Comparison of ENCODE assay signal across 21 cellular contexts in the genomic region with DNA sequence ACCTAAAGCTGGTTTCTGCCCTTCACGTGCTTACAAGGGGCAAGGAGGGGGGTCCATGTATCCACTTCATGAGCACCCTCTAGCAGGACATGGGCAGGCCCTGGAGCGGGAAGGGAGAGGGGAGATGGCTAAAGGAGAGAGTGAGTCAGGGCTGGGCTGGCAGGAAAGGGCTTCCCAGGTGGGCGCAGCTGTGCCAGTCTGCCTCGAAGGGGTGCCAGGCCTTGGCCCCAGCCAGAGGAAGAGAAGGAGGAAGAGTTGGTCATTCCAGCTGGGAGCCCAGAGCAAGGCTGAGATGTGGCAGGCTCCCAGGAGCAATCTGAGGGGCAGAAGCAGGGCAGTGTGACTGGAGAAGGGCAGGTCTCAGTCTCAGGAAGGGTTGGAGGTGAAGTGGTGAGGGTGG. TPM values are rescaled to one million over a fixed set of nuclear protein-coding genes. Genes with fewer than 3 reads are reported as not detected.
DNase-seq lines count a peak whose midpoint lies in the region; ATAC-seq and TF ChIP-seq lines count a peak whose summit lies in the region.
"Had no signal": no experiment of that assay in that cellular context is flagged by ENCODE, and none has a peak within 500 bp of the region (broad histone marks: within the 10 kb centered on the region; RNA-seq: fewer than 3 reads in every experiment).

No MANE protein-coding gene starts in this region.

- no peak overlapping the region for H3K4me3 Mint-ChIP-seq in CD8-positive, alpha-beta memory T cell
- no peak overlapping the region for H3K4me3 Mint-ChIP-seq in activated T-helper 17 cell treated with anti-CD3 and anti-CD28 coated beads, Interleukin-2, amount 50 U/mL, for 72 hours
- H3K4me3 Mint-ChIP-seq in stimulated activated effector memory CD8-positive, alpha-beta T cell treated with anti-CD3 and anti-CD28 coated beads, Interleukin-12 subunit alpha, Interleukin-12 subunit beta, amount 100 ng/mL, for 72 hours = no peak overlapping the region
- H3K4me3 Mint-ChIP-seq in type B pancreatic cell = no peak overlapping the region

- H3K27ac Mint-ChIP-seq in CD8-positive, alpha-beta memory T cell = peak overlapping the region in 7 of 8 donors; percentile 29 to 90 (median 71)
- H3K27ac Mint-ChIP-seq in activated T-helper 17 cell treated with anti-CD3 and anti-CD28 coated beads, Interleukin-2, amount 50 U/mL, for 72 hours = peak overlapping the region; percentile 91
- peak overlapping the region; percentile 87 for H3K27ac Mint-ChIP-seq in stimulated activated effector memory CD8-positive, alpha-beta T cell treated with anti-CD3 and anti-CD28 coated beads, Interleukin-12 subunit alpha, Interleukin-12 subunit beta, amount 100 ng/mL, for 72 hours
- H3K27ac Mint-ChIP-seq in type B pancreatic cell = no peak overlapping the region

- no peaks in the 10 kb centered on the region for H3K9me3 Mint-ChIP-seq in CD8-positive, alpha-beta memory T cell
- no peaks in the 10 kb centered on the region for H3K9me3 Mint-ChIP-seq in activated T-helper 17 cell treated with anti-CD3 and anti-CD28 coated beads, Interleukin-2, amount 50 U/mL, for 72 hours
- H3K9me3 Mint-ChIP-seq in stimulated activated effector memory CD8-positive, alpha-beta T cell treated with anti-CD3 and anti-CD28 coated beads, Interleukin-12 subunit alpha, Interleukin-12 subunit beta, amount 100 ng/mL, for 72 hours = no peaks in the 10 kb centered on the region
- no peaks in the 10 kb centered on the region for H3K9me3 Mint-ChIP-seq in type B pancreatic cell

- CTCF ChIA-PET in CD8-positive, alpha-beta memory T cell (lab: Charles Lee) = no interaction called here

- no peaks in the 10 kb centered on the region for H3K27me3 Mint-ChIP-seq in CD8-positive, alpha-beta memory T cell
- H3K27me3 Mint-ChIP-seq in activated T-helper 17 cell treated with anti-CD3 and anti-CD28 coated beads, Interleukin-2, amount 50 U/mL, for 72 hours = no peaks in the 10 kb centered on the region
- H3K27me3 Mint-ChIP-seq in type B pancreatic cell = peaks cover 3% of the 10 kb centered on the region

- TF ChIP-seq CTCF in type B pancreatic cell (conservative IDR thresholded peaks at IDR 0.05) = no peak

- no peak overlapping the region for H3K4me3 ChIP-seq in CD8-positive, alpha-beta memory T cell (ENCODE audit: low read length)
- H3K4me3 ChIP-seq: cardiac muscle cell, coronary artery, K562, skin epidermis, stomach, tibial nerve had no signal

- peaks cover 44 to 74% (median 63%) of the 10 kb centered on the region in 3 donors for H3K4me1 Mint-ChIP-seq in CD8-positive, alpha-beta memory T cell
- H3K4me1 Mint-ChIP-seq in activated T-helper 17 cell treated with anti-CD3 and anti-CD28 coated beads, Interleukin-2, amount 50 U/mL, for 72 hours = peaks cover 34% of the 10 kb centered on the region
- H3K4me1 Mint-ChIP-seq in stimulated activated effector memory CD8-positive, alpha-beta T cell treated with anti-CD3 and anti-CD28 coated beads, Interleukin-12 subunit alpha, Interleukin-12 subunit beta, amount 100 ng/mL, for 72 hours = peaks cover 54% of the 10 kb centered on the region
- peaks cover 6% of the 10 kb centered on the region for H3K4me1 Mint-ChIP-seq in type B pancreatic cell (ENCODE audit: unreplicated experiment)

- H3K27ac ChIP-seq in CD8-positive, alpha-beta memory T cell (ENCODE audit: low read depth, low read length) = no peak overlapping the region
- H3K27ac ChIP-seq: cardiac muscle cell, coronary artery, stomach, tibial nerve had no signal

- no peaks in the 10 kb centered on the region for H3K9me3 ChIP-seq in CD8-positive, alpha-beta memory T cell (ENCODE audit: low read length)
- H3K9me3 ChIP-seq: stomach, tibial nerve had no signal

- H3K36me3 Mint-ChIP-seq in CD8-positive, alpha-beta memory T cell = peaks cover 26 to 83% (median 32%) of the 10 kb centered on the region in 3 donors
- H3K36me3 Mint-ChIP-seq in activated T-helper 17 cell treated with anti-CD3 and anti-CD28 coated beads, Interleukin-2, amount 50 U/mL, for 72 hours (ENCODE audit: low read depth) = peaks cover 87% of the 10 kb centered on the region
- peaks cover 69% of the 10 kb centered on the region for H3K36me3 Mint-ChIP-seq in stimulated activated effector memory CD8-positive, alpha-beta T cell treated with anti-CD3 and anti-CD28 coated beads, Interleukin-12 subunit alpha, Interleukin-12 subunit beta, amount 100 ng/mL, for 72 hours
- H3K36me3 Mint-ChIP-seq in type B pancreatic cell = no peaks in the 10 kb centered on the region

- peak; percentile 58 for DNase-seq in activated effector memory CD4-positive, alpha-beta T cell treated with anti-CD3 and anti-CD28 coated beads, Interleukin-2, amount 50 U/mL, for 16 hours
- DNase-seq in activated effector memory CD4-positive, alpha-beta T cell treated with Interleukin-2 at 50 U/mL for 16 hours = no peak
- no peak for DNase-seq in CD8-positive, alpha-beta memory T cell
- no peak for DNase-seq in stimulated activated effector memory CD8-positive, alpha-beta T cell treated with anti-CD3 and anti-CD28 coated beads, Interleukin-12 subunit alpha, Interleukin-12 subunit beta, amount 100 ng/mL, for 72 hours (ENCODE audit: low spot score in 2 of 2)
- DNase-seq in type B pancreatic cell (ENCODE audit: extremely low spot score, unreplicated experiment) = no peak
- DNase-seq: activated gamma-delta T cell treated with Interleukin-2 at 50 U/mL for 16 hours; aorta; DND-41; effector memory CD4-positive, alpha-beta T cell; NCI-H1436; NCI-H345; NCI-H748 treated with DMSO at 0.1 percent for 48 hours; RPMI8226; stomach had no signal

- peaks cover 34% of the 10 kb centered on the region for H3K4me1 ChIP-seq in CD8-positive, alpha-beta memory T cell (ENCODE audit: insufficient read depth, low read length)
- H3K4me1 ChIP-seq: stomach had no signal

- H3K27me3 ChIP-seq in CD8-positive, alpha-beta memory T cell (ENCODE audit: insufficient read depth, low read length, poor library complexity, severe bottlenecking) = no peaks in the 10 kb centered on the region
- H3K27me3 ChIP-seq: stomach, tibial nerve had no signal

- peaks cover 19% of the 10 kb centered on the region for H3K36me3 ChIP-seq in CD8-positive, alpha-beta memory T cell (ENCODE audit: insufficient read depth, low read length)
- H3K36me3 ChIP-seq: cardiac muscle cell had no signal

- POLR2A ChIA-PET in CD8-positive, alpha-beta memory T cell (lab: Charles Lee) = interaction anchor here (1.0 to 1.1 kb wide), 2 partner anchors 17 to 163 kb away, joined by 3 read pairs; no protein-coding TSS in a partner anchor

- no peak for ATAC-seq in activated T-helper 17 cell treated with anti-CD3 and anti-CD28 coated beads, Interleukin-2, amount 50 U/mL, for 72 hours (replicated peaks)
- ATAC-seq in stimulated activated effector memory CD8-positive, alpha-beta T cell treated with anti-CD3 and anti-CD28 coated beads, Interleukin-12 subunit alpha, Interleukin-12 subunit beta, amount 100 ng/mL, for 72 hours = no peak
- no peak for ATAC-seq in GM19395 (IDR thresholded peaks at IDR 0.05; ENCODE audit: unreplicated experiment)
- ATAC-seq: K562 had no signal

RNA-seq across cellular contexts. Expression of a gene that starts 24.7 kb away (rescaled TPM):
- total RNA-seq in CD8-positive, alpha-beta memory T cell = 10 to 100 TPM; 46.2 to 52.1 TPM
- 92.5 TPM for polyA plus RNA-seq in CD8-positive, alpha-beta memory T cell
- total RNA-seq in activated T-helper 17 cell treated with anti-CD3 and anti-CD28 coated beads, Interleukin-2, amount 50 U/mL, for 72 hours = 10 to 100 TPM; 43.4 to 57.8 TPM
- total RNA-seq in type B pancreatic cell (ENCODE audit: low replicate concordance) = 9.9 and 18.8 TPM in 2 replicates

RNA-seq across cellular contexts. Expression of a gene that starts 37.8 kb away (rescaled TPM):
- total RNA-seq in CD8-positive, alpha-beta memory T cell = 10 to 100 TPM; 33.2 to 34.8 TPM
- 29.3 TPM for polyA plus RNA-seq in CD8-positive, alpha-beta memory T cell
- 10 to 100 TPM; 46.4 to 54.4 TPM for total RNA-seq in activated T-helper 17 cell treated with anti-CD3 and anti-CD28 coated beads, Interleukin-2, amount 50 U/mL, for 72 hours
- 44.6 and 48.1 TPM in 2 replicates for total RNA-seq in type B pancreatic cell (ENCODE audit: low replicate concordance)
